In the genomic region with DNA sequence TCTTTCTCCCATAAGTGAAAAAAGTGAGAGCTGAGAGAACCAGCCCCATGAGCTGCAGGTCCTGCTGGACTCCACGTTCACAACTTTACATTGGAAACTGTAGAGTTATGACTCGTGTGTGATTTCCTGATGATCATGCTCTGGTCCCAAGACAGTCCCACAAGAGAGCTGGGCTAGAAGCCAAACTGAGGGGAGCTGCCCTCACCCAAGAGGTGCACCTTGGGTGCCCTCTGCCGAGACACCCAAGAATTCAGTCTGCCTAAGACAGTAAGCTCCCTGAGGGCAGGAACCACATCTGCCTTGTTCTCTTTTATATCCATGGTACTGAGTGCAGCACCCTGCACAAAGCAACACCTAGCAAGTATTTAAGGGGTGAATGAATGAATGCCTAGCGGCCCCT, we compare ENCODE assay signal across 1 cellular context.
TF ChIP-seq lines count a peak whose summit lies in the region.

No MANE protein-coding gene starts in this region.

TF ChIP-seq in SK-N-SH, 30 proteins besides CTCF, POLR2A, EP300 and RAD21 (continued from another document):
- TF ChIP-seq POLR2AphosphoS5 (IDR thresholded peaks at IDR 0.05; ENCODE audit: low read depth, low read length) (no peak), PBX3 (IDR thresholded peaks at IDR 0.05) (no peak), ZBTB33 (IDR thresholded peaks at IDR 0.05; ENCODE audit: borderline replicate concordance, low read depth) (no peak), GABPA (IDR thresholded peaks at IDR 0.05; ENCODE audit: low read depth) (no peak), EZH2phosphoT487 (IDR thresholded peaks at IDR 0.05; ENCODE audit: borderline replicate concordance, low read depth) (no peak), RXRA (IDR thresholded peaks at IDR 0.05; ENCODE audit: borderline replicate concordance, low read depth) (no peak), SIN3A (IDR thresholded peaks at IDR 0.05; ENCODE audit: borderline replicate concordance, low read depth, low read length) (no peak), MXI1 (IDR thresholded peaks at IDR 0.05; ENCODE audit: low read depth, low read length) (no peak)
- TF ChIP-seq, protein P1, sequence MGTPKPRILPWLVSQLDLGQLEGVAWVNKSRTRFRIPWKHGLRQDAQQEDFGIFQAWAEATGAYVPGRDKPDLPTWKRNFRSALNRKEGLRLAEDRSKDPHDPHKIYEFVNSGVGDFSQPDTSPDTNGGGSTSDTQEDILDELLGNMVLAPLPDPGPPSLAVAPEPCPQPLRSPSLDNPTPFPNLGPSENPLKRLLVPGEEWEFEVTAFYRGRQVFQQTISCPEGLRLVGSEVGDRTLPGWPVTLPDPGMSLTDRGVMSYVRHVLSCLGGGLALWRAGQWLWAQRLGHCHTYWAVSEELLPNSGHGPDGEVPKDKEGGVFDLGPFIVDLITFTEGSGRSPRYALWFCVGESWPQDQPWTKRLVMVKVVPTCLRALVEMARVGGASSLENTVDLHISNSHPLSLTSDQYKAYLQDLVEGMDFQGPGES (IDR thresholded peaks at IDR 0.05; ENCODE audit: low read depth, low read length): no peak
